14 cellular contexts compared by ENCODE assay signal in genomic region chr4:90245837-90246236, GRCh38.
DNase-seq lines count a peak whose midpoint lies in the region; ATAC-seq and TF ChIP-seq lines count a peak whose summit lies in the region.
"Had no signal": no experiment of that assay in that cellular context is flagged by ENCODE, and none has a peak within 500 bp of the region (broad histone marks: within the 10 kb centered on the region; RNA-seq: fewer than 3 reads in every experiment).

No MANE protein-coding gene starts in this region.

- ATAC-seq in heart left ventricle: peak in 1 of 4 donors; percentile 62
- no peak for ATAC-seq in left cardiac atrium
- no peak for ATAC-seq in esophagus mucosa
- no peak for ATAC-seq in activated CD8-positive, alpha-beta memory T cell treated with anti-CD3 and anti-CD28 coated beads, Interleukin-2, amount 10 ng/mL, durations not matched to agents 7 days and 5 days

- H3K27ac Mint-ChIP-seq in activated CD4-positive, alpha-beta T cell treated with anti-CD3 and anti-CD28 coated beads, Interleukin-2, amount 10 ng/mL, durations not matched to agents 24 days and 14 days: no peak overlapping the region
- H3K27ac Mint-ChIP-seq in activated CD8-positive, alpha-beta memory T cell treated with anti-CD3 and anti-CD28 coated beads, Interleukin-2, amount 10 ng/mL, durations not matched to agents 7 days and 5 days: no peak overlapping the region
- H3K27ac Mint-ChIP-seq: CD4-positive, alpha-beta T cell had no signal

- H3K4me1 ChIP-seq in heart left ventricle: peaks cover 0 to 12% (median 4%) of the 10 kb centered on the region in 12 donors
- H3K4me1 ChIP-seq in BLaER1: peaks cover 14% of the 10 kb centered on the region
- H3K4me1 ChIP-seq in right atrium auricular region: no peaks in the 10 kb centered on the region
- H3K4me1 ChIP-seq: BE2C had no signal

- H3K36me3 Mint-ChIP-seq in activated CD4-positive, alpha-beta T cell treated with anti-CD3 and anti-CD28 coated beads, Interleukin-2, amount 10 ng/mL, durations not matched to agents 24 days and 14 days (ENCODE audit: low read depth): no peaks in the 10 kb centered on the region
- no peaks in the 10 kb centered on the region for H3K36me3 Mint-ChIP-seq in activated CD8-positive, alpha-beta memory T cell treated with anti-CD3 and anti-CD28 coated beads, Interleukin-2, amount 10 ng/mL, durations not matched to agents 7 days and 5 days

- intact Hi-C loops in heart left ventricle (cut with DNase I): no loop called here
- intact Hi-C loops in left cardiac atrium (cut with DNase I): loop anchor here in 1 of 2 donors (10.0 kb wide), 1 partner anchor 61 kb away; no protein-coding TSS in a partner anchor
- intact Hi-C loops in activated CD4-positive, alpha-beta T cell treated with anti-CD3 and anti-CD28 coated beads, Interleukin-2, amount 10 ng/mL, durations not matched to agents 24 days and 14 days (cut with micrococcal nuclease): no loop called here

- H3K4me3 Mint-ChIP-seq in activated CD4-positive, alpha-beta T cell treated with anti-CD3 and anti-CD28 coated beads, Interleukin-2, amount 10 ng/mL, durations not matched to agents 24 days and 14 days: no peak overlapping the region
- no peak overlapping the region for H3K4me3 Mint-ChIP-seq in activated CD8-positive, alpha-beta memory T cell treated with anti-CD3 and anti-CD28 coated beads, Interleukin-2, amount 10 ng/mL, durations not matched to agents 7 days and 5 days
- H3K4me3 Mint-ChIP-seq: CD4-positive, alpha-beta T cell had no signal

- TF ChIP-seq CTCF in heart left ventricle (IDR thresholded peaks at IDR 0.05) (no peak), right atrium auricular region (IDR thresholded peaks at IDR 0.05) (no peak)

- H3K9me3 ChIP-seq in heart left ventricle (no peaks in the 10 kb centered on the region), BLaER1 (no peaks in the 10 kb centered on the region), right atrium auricular region (no peaks in the 10 kb centered on the region)
- H3K9me3 ChIP-seq: BE2C, Caco-2, HAP-1 had no signal

- peak overlapping the region; percentile 23 for H3K4me2 ChIP-seq in BLaER1

- TF ChIP-seq POLR2A in heart left ventricle (IDR thresholded peaks at IDR 0.05): no peak

- no peaks in the 10 kb centered on the region for H3K27me3 ChIP-seq in heart left ventricle
- H3K27me3 ChIP-seq in BLaER1: no peaks in the 10 kb centered on the region
- no peaks in the 10 kb centered on the region for H3K27me3 ChIP-seq in right atrium auricular region
- H3K27me3 ChIP-seq: BE2C had no signal

- in situ Hi-C loops in SK-MEL-5 (cut with HindIII; ENCODE audit: low pct_unique_long_range_greater_than_20kb, low sequenced_read_pairs): no loop called here

- H4K20me1 ChIP-seq in BLaER1: no peaks in the 10 kb centered on the region

- no peak overlapping the region for H3K4me3 ChIP-seq in heart left ventricle
- H3K4me3 ChIP-seq in BLaER1: no peak overlapping the region
- no peak overlapping the region for H3K4me3 ChIP-seq in right atrium auricular region
- H3K4me3 ChIP-seq: HAP-1 had no signal

- no peaks in the 10 kb centered on the region for H3K9me3 Mint-ChIP-seq in activated CD4-positive, alpha-beta T cell treated with anti-CD3 and anti-CD28 coated beads, Interleukin-2, amount 10 ng/mL, durations not matched to agents 24 days and 14 days
- no peaks in the 10 kb centered on the region for H3K9me3 Mint-ChIP-seq in activated CD8-positive, alpha-beta memory T cell treated with anti-CD3 and anti-CD28 coated beads, Interleukin-2, amount 10 ng/mL, durations not matched to agents 7 days and 5 days (ENCODE audit: low read depth)
- H3K9me3 Mint-ChIP-seq: CD4-positive, alpha-beta T cell had no signal

- H3K4me1 Mint-ChIP-seq in activated CD4-positive, alpha-beta T cell treated with anti-CD3 and anti-CD28 coated beads, Interleukin-2, amount 10 ng/mL, durations not matched to agents 24 days and 14 days: no peaks in the 10 kb centered on the region
- H3K4me1 Mint-ChIP-seq in activated CD8-positive, alpha-beta memory T cell treated with anti-CD3 and anti-CD28 coated beads, Interleukin-2, amount 10 ng/mL, durations not matched to agents 7 days and 5 days: no peaks in the 10 kb centered on the region

- no peak for DNase-seq in heart left ventricle
- no peak for DNase-seq in left cardiac atrium
- DNase-seq in SK-MEL-5 (ENCODE audit: low read depth, low spot score): peak; percentile 30
- DNase-seq in right atrium auricular region (ENCODE audit: low spot score): no peak
- DNase-seq in activated CD4-positive, alpha-beta T cell treated with anti-CD3 and anti-CD28 coated beads, Interleukin-2, amount 10 ng/mL, durations not matched to agents 24 days and 14 days: no peak
- DNase-seq in activated CD8-positive, alpha-beta memory T cell treated with anti-CD3 and anti-CD28 coated beads, Interleukin-2, amount 10 ng/mL, durations not matched to agents 7 days and 5 days: no peak
- DNase-seq: ACHN; BE2C; Caco-2; CD4-positive, alpha-beta T cell had no signal

- no peaks in the 10 kb centered on the region for H3K27me3 Mint-ChIP-seq in activated CD4-positive, alpha-beta T cell treated with anti-CD3 and anti-CD28 coated beads, Interleukin-2, amount 10 ng/mL, durations not matched to agents 24 days and 14 days
- H3K27me3 Mint-ChIP-seq in activated CD8-positive, alpha-beta memory T cell treated with anti-CD3 and anti-CD28 coated beads, Interleukin-2, amount 10 ng/mL, durations not matched to agents 7 days and 5 days: no peaks in the 10 kb centered on the region
- H3K27me3 Mint-ChIP-seq: CD4-positive, alpha-beta T cell had no signal

- H3K36me3 ChIP-seq in heart left ventricle: no peaks in the 10 kb centered on the region
- H3K36me3 ChIP-seq in BLaER1: no peaks in the 10 kb centered on the region
- no peaks in the 10 kb centered on the region for H3K36me3 ChIP-seq in right atrium auricular region
- H3K36me3 ChIP-seq: BE2C, HAP-1 had no signal

- peak overlapping the region in 8 of 12 donors; percentile 9 to 53 (median 40) for H3K27ac ChIP-seq in heart left ventricle
- no peak overlapping the region for H3K27ac ChIP-seq in BLaER1
- peak overlapping the region; percentile 1 to 51 for H3K27ac ChIP-seq in right atrium auricular region
- H3K27ac ChIP-seq: C4-2B had no signal

- CTCF ChIA-PET in activated CD8-positive, alpha-beta memory T cell treated with anti-CD3 and anti-CD28 coated beads, Interleukin-2, amount 10 ng/mL, durations not matched to agents 7 days and 5 days (lab: Charles Lee): no interaction called here

- no peak overlapping the region for H3K9ac ChIP-seq in BLaER1

- 15 to 23% (median 19%) methylated on average over 1 of the region's 1 CpG for WGBS in heart left ventricle, 4 donors
